In genomic region chrX:70970482-70970999, GRCh38 we compare ENCODE assay signal across 8 cellular contexts. TPM values are rescaled to one million over a fixed set of nuclear protein-coding genes. Genes with fewer than 3 reads are reported as not detected.
DNase-seq lines count a peak whose midpoint lies in the region; ATAC-seq, FAIRE-seq and TF ChIP-seq lines count a peak whose summit lies in the region.

No MANE protein-coding gene starts in this region.

- H3K79me2 ChIP-seq in ACC112 (ENCODE audit: control insufficient read depth, insufficient read depth, low read length, unreplicated experiment) = no peaks in the 10 kb centered on the region

- H3K27ac ChIP-seq in ACC112 (ENCODE audit: low read depth, low read length) (no peak overlapping the region), upper lobe of right lung (no peak overlapping the region)

- intact Hi-C loops in upper lobe of right lung (cut with DNase I) (loop anchor here (10.0 kb wide), 1 partner anchor 204 kb away; no protein-coding TSS in a partner anchor), Right ventricle myocardium inferior (cut with DNase I) (loop anchor here (2.0 kb wide), 1 partner anchor 208 kb away; no protein-coding TSS in a partner anchor)

- TF ChIP-seq CTCF in GM12872 (IDR thresholded peaks at IDR 0.05; ENCODE audit: insufficient read depth, low read depth, low read length) (0 out of 3 replicates have a peak, but pooled peaks have one; percentile 13), fibroblast of the aortic adventitia (IDR thresholded peaks at IDR 0.05; ENCODE audit: insufficient read depth, low read length) (peak; percentile 29), upper lobe of right lung (IDR thresholded peaks at IDR 0.05) (peak; percentile 21)

- H3K4me3 ChIP-seq in ACC112 (ENCODE audit: low read depth, low read length) = peak overlapping the region; percentile 33; the same call in 1 of the 2 replicates
- H3K4me3 ChIP-seq in fibroblast of the aortic adventitia (ENCODE audit: low read depth, low read length) = no peak overlapping the region
- no peak overlapping the region for H3K4me3 ChIP-seq in upper lobe of right lung

- H3K9me3 ChIP-seq in upper lobe of right lung = no peaks in the 10 kb centered on the region

- H2AFZ ChIP-seq in ACC112 (ENCODE audit: low read length, unreplicated experiment) = no peak overlapping the region

- DNase-seq in RCC 7860 (ENCODE audit: low spot score) (no peak), fibroblast of the aortic adventitia (ENCODE audit: low read depth) (peak; percentile 49), upper lobe of right lung (no peak), Right ventricle myocardium inferior (ENCODE audit: missing footprints) (no peak), NCI-H510A treated with DMSO at 0.1 percent for 48 hours (lab: John Stamatoyannopoulos, UW) (no peak)

- ATAC-seq in upper lobe of right lung (no peak), Right ventricle myocardium inferior (no peak), GM18520 (IDR thresholded peaks at IDR 0.05; ENCODE audit: unreplicated experiment) (no peak)

- H3K4me1 ChIP-seq in ACC112 (ENCODE audit: control insufficient read depth, insufficient read depth, low read length, unreplicated experiment) (no peaks in the 10 kb centered on the region), upper lobe of right lung (no peaks in the 10 kb centered on the region)

- no peaks in the 10 kb centered on the region for H3K27me3 ChIP-seq in ACC112 (ENCODE audit: insufficient read depth, low read length)
- H3K27me3 ChIP-seq in upper lobe of right lung = no peaks in the 10 kb centered on the region

- H3K36me3 ChIP-seq in ACC112 (ENCODE audit: insufficient read depth, low read length) = no peaks in the 10 kb centered on the region
- H3K36me3 ChIP-seq in upper lobe of right lung = no peaks in the 10 kb centered on the region

- peak; percentile 14 for FAIRE-seq in RCC 7860 (lab: Jason Lieb, UNC)

RNA-seq across cellular contexts. Expression of gene SLC7A3, which starts 39.6 kb away (rescaled TPM):
- total RNA-seq in fibroblast of the aortic adventitia (ENCODE audit: low replicate concordance) (not detected in 2 replicates), upper lobe of right lung (not detected), Right ventricle myocardium inferior (not detected)
